ENCODE assay signal across 8 cellular contexts in the genomic region with DNA sequence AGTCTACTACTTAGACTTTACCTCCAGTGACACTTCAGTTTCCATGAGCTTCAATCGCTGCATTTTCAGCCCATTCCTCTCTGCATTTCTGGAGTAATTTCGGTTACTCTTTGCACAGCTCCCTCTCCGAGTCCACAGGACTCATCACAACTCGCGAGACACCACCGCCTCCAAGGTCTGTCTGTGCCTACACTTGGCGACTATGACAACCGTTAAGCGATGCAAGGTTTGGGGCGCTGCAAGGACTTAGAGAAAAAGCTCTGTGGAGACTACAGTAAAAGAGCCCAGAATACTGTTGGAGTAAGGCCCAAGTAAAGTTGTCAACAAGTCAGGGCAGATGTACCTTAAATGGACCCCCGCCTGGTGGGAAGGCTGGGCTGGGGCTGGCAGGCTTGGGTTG.
"Had no signal": no experiment of that assay in that cellular context is flagged by ENCODE, and none has a peak within 500 bp of the region (broad histone marks: within the 10 kb centered on the region; RNA-seq: fewer than 3 reads in every experiment).

No MANE protein-coding gene starts in this region.

- H2AFZ ChIP-seq: GM23248 had no signal

- FAIRE-seq: H54, HTR-8/SVneo, K562 had no signal

- H3K4me1 Mint-ChIP-seq: H9 had no signal

- H3K9ac ChIP-seq: GM23248 had no signal

- DNase-seq: GM23248, GOT3, H9, HCEC 1CT, IMR-90 had no signal

- H3K4me3 ChIP-seq: GM23248, K562 had no signal

- H3K27ac ChIP-seq: GM23248 had no signal

- H3K4me3 Mint-ChIP-seq: H9 had no signal

- ATAC-seq: K562 had no signal

- H3K27ac Mint-ChIP-seq: H9 had no signal

- H3K9me3 Mint-ChIP-seq: H9 had no signal
